ENCODE assay signal across 1 cellular context in genomic region chr13:27182844-27183497, GRCh38.
TF ChIP-seq lines count a peak whose summit lies in the region.

No MANE protein-coding gene starts in this region.

TF ChIP-seq in H1, 55 proteins besides CTCF, POLR2A, EP300 and RAD21:
- TF ChIP-seq CTBP2 (IDR thresholded peaks at IDR 0.05; ENCODE audit: borderline replicate concordance, insufficient read depth, insufficient read length, low read length) = no peak
- no peak for TF ChIP-seq ZNF274 (IDR thresholded peaks at IDR 0.05; ENCODE audit: borderline replicate concordance, extremely low read depth, low read length)
- no peak for TF ChIP-seq RNF2 (IDR thresholded peaks at IDR 0.05; ENCODE audit: borderline replicate concordance, low read depth, low read length, missing control alignments, poor library complexity, severe bottlenecking)
